17 cellular contexts compared by ENCODE assay signal in the genomic region with DNA sequence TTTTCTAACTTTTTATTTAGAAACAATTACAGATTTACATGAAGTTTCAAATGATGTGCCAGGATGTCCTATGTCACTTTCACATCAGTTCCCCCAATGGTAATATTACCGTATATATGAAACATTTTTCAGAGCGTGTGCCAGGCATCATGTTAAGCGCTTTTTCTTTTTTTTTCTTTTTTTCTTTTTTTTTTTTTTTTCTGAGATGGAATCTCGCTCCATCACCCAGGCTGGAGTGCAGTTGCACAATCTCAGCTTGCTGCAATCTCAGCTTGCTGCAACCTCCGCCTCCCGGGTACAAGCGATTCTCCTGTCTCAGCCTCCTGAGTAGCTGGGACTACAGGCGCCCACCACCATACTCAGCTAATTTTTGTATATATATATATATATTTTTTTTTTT. TPM values are rescaled to one million over a fixed set of nuclear protein-coding genes. Genes with fewer than 3 reads are reported as not detected.
DNase-seq lines count a peak whose midpoint lies in the region; ATAC-seq, FAIRE-seq and TF ChIP-seq lines count a peak whose summit lies in the region.
"Had no signal": no experiment of that assay in that cellular context is flagged by ENCODE, and none has a peak within 500 bp of the region (broad histone marks: within the 10 kb centered on the region; RNA-seq: fewer than 3 reads in every experiment).

No MANE protein-coding gene starts in this region.

- peak overlapping the region; percentile 75 for H3K27ac Mint-ChIP-seq in astrocyte (ENCODE audit: unreplicated experiment)
- H3K27ac Mint-ChIP-seq in glutamatergic neuron (ENCODE audit: unreplicated experiment): peak overlapping the region; percentile 17
- H3K27ac Mint-ChIP-seq in stimulated activated memory B cell treated with anti-CD40 and anti-IgM and Interleukin-4, amounts not matched to agents 10 μg/mL and 1 μg/mL and 100 μg/mL, for 72 hours: no peak overlapping the region
- H3K27ac Mint-ChIP-seq: stimulated activated naive CD8-positive, alpha-beta T cell treated with anti-CD3 and anti-CD28 coated beads, Interleukin-15, Interleukin-2, amounts not matched to agents 100 ng/mL and 50 ng/mL, for 24 hours; type B pancreatic cell had no signal

- H3K27me3 ChIP-seq in HepG2 (ENCODE audit: control insufficient read depth in 1 of 2, insufficient read depth in 2 of 2, low read length in 2 of 2) (no peaks in the 10 kb centered on the region; a peak in 1 of 5 replicates), right lobe of liver (no peaks in the 10 kb centered on the region), astrocyte (ENCODE audit: insufficient read depth, low read length) (no peaks in the 10 kb centered on the region)
- H3K27me3 ChIP-seq: ascending aorta, neutrophil had no signal

- ATAC-seq in HepG2 (no peak), right lobe of liver (no peak), GM21529 (IDR thresholded peaks at IDR 0.05; ENCODE audit: unreplicated experiment) (no peak)
- ATAC-seq in stimulated activated memory B cell treated with anti-CD40 and anti-IgM and Interleukin-4, amounts not matched to agents 10 μg/mL and 1 μg/mL and 100 μg/mL, for 72 hours: no peak

- DNase-seq in HepG2 (ENCODE audit: low spot score) (no peak), right lobe of liver (no peak), astrocyte (ENCODE audit: low read depth) (peak; percentile 41), glutamatergic neuron (no peak), NCI-H524 treated with DMSO at 0.1 percent for 48 hours (lab: John Stamatoyannopoulos, UW) (no peak), SW480 (ENCODE audit: low spot score) (no peak)
- DNase-seq: activated CD4-positive, alpha-beta T cell treated with anti-CD3 and anti-CD28 coated beads for 4 hours; activated gamma-delta T cell treated with Interleukin-2 at 50 U/mL for 16 hours; NCI-H2171; NCI-H774 had no signal

- H3K27me3 Mint-ChIP-seq in astrocyte (ENCODE audit: low read depth, unreplicated experiment) (no peaks in the 10 kb centered on the region), glutamatergic neuron (ENCODE audit: unreplicated experiment) (peaks cover 6% of the 10 kb centered on the region)
- no peaks in the 10 kb centered on the region for H3K27me3 Mint-ChIP-seq in stimulated activated memory B cell treated with anti-CD40 and anti-IgM and Interleukin-4, amounts not matched to agents 10 μg/mL and 1 μg/mL and 100 μg/mL, for 72 hours
- H3K27me3 Mint-ChIP-seq: stimulated activated naive CD8-positive, alpha-beta T cell treated with anti-CD3 and anti-CD28 coated beads, Interleukin-15, Interleukin-2, amounts not matched to agents 100 ng/mL and 50 ng/mL, for 24 hours; type B pancreatic cell had no signal

- CTCF ChIA-PET in HepG2 (lab: Yijun Ruan, JAX; ENCODE audit: low intra/inter-chr PET ratio, low total read pairs): no interaction called here

- 21% methylated on average over 8 of the region's 8 CpGs for WGBS in HepG2 (ENCODE audit: low lambda C conversion rate)
- WGBS in right lobe of liver (ENCODE audit: insufficient coverage, low coverage, low lambda C conversion rate, missing lambda C conversion rate): 47% methylated on average over 7 of the region's 8 CpGs

- FAIRE-seq in HepG2 (lab: Jason Lieb, UNC) (no peak), astrocyte (lab: Jason Lieb, UNC) (no peak)
- FAIRE-seq: colon had no signal

- no TSS peak for BruUV-seq in HepG2 (replicated peaks; lab: Mats Ljungman, UMichigan)

- no peak overlapping the region for H3K4me3 Mint-ChIP-seq in astrocyte (ENCODE audit: unreplicated experiment)
- no peak overlapping the region for H3K4me3 Mint-ChIP-seq in glutamatergic neuron (ENCODE audit: unreplicated experiment)
- H3K4me3 Mint-ChIP-seq in stimulated activated memory B cell treated with anti-CD40 and anti-IgM and Interleukin-4, amounts not matched to agents 10 μg/mL and 1 μg/mL and 100 μg/mL, for 72 hours: no peak overlapping the region
- H3K4me3 Mint-ChIP-seq: stimulated activated naive CD8-positive, alpha-beta T cell treated with anti-CD3 and anti-CD28 coated beads, Interleukin-15, Interleukin-2, amounts not matched to agents 100 ng/mL and 50 ng/mL, for 24 hours; type B pancreatic cell had no signal

- H3K79me2 ChIP-seq in HepG2 (ENCODE audit: insufficient read depth, low read length): no peaks in the 10 kb centered on the region
- peaks cover 7% of the 10 kb centered on the region for H3K79me2 ChIP-seq in astrocyte (ENCODE audit: insufficient read depth, low read length)

- H3K9me3 Mint-ChIP-seq in astrocyte (ENCODE audit: unreplicated experiment) (no peaks in the 10 kb centered on the region), glutamatergic neuron (ENCODE audit: unreplicated experiment) (peaks cover 7% of the 10 kb centered on the region)
- H3K9me3 Mint-ChIP-seq in stimulated activated memory B cell treated with anti-CD40 and anti-IgM and Interleukin-4, amounts not matched to agents 10 μg/mL and 1 μg/mL and 100 μg/mL, for 72 hours: no peaks in the 10 kb centered on the region
- H3K9me3 Mint-ChIP-seq: stimulated activated naive CD8-positive, alpha-beta T cell treated with anti-CD3 and anti-CD28 coated beads, Interleukin-15, Interleukin-2, amounts not matched to agents 100 ng/mL and 50 ng/mL, for 24 hours; type B pancreatic cell had no signal

- H3K27ac ChIP-seq in HepG2 (ENCODE audit: extremely low read length, insufficient read depth, low read length): no peak overlapping the region
- H3K27ac ChIP-seq in right lobe of liver: no peak overlapping the region
- H3K27ac ChIP-seq in astrocyte (ENCODE audit: low read depth, low read length): peak overlapping the region; percentile 52
- H3K27ac ChIP-seq: neutrophil had no signal

- TF ChIP-seq CTCF in HepG2 (CRISPR knock-in tag; IDR thresholded peaks at IDR 0.05): no peak
- TF ChIP-seq CTCF in right lobe of liver (IDR thresholded peaks at IDR 0.05): no peak
- TF ChIP-seq CTCF in astrocyte (IDR thresholded peaks at IDR 0.05; ENCODE audit: insufficient read depth, low read depth, low read length): no peak
- TF ChIP-seq CTCF in glutamatergic neuron (IDR thresholded peaks at IDR 0.05; ENCODE audit: partially characterized antibody, unreplicated experiment): no peak

- TF ChIP-seq EP300 in HepG2 (IDR thresholded peaks at IDR 0.05; ENCODE audit: low read depth in 2 of 2, low read length in 2 of 2) (no peak), HepG2 (CRISPR knock-in tag; IDR thresholded peaks at IDR 0.05; ENCODE audit: borderline replicate concordance) (no peak)

- no peaks in the 10 kb centered on the region for H3K9me3 ChIP-seq in HepG2 (ENCODE audit: low read length)
- no peaks in the 10 kb centered on the region for H3K9me3 ChIP-seq in right lobe of liver
- H3K9me3 ChIP-seq in astrocyte (ENCODE audit: insufficient read depth, low read depth, low read length): no peaks in the 10 kb centered on the region
- H3K9me3 ChIP-seq: ascending aorta, neutrophil had no signal

- H2AFZ ChIP-seq in HepG2 (ENCODE audit: low read length) (no peak overlapping the region), astrocyte (ENCODE audit: low read depth, low read length) (no peak overlapping the region)

- no peak overlapping the region for H3K4me3 ChIP-seq in HepG2 (replicated peaks in 1 of 3; ENCODE audit: insufficient read depth in 1 of 3, low read depth in 2 of 3, low read length in 3 of 3)
- no peak overlapping the region for H3K4me3 ChIP-seq in right lobe of liver
- H3K4me3 ChIP-seq in astrocyte (ENCODE audit: insufficient read depth, low read depth, low read length): no peak overlapping the region

- H3K36me3 Mint-ChIP-seq in astrocyte (ENCODE audit: low read depth, unreplicated experiment) (no peaks in the 10 kb centered on the region), glutamatergic neuron (ENCODE audit: unreplicated experiment) (no peaks in the 10 kb centered on the region)
- H3K36me3 Mint-ChIP-seq in stimulated activated memory B cell treated with anti-CD40 and anti-IgM and Interleukin-4, amounts not matched to agents 10 μg/mL and 1 μg/mL and 100 μg/mL, for 72 hours: no peaks in the 10 kb centered on the region
- H3K36me3 Mint-ChIP-seq: type B pancreatic cell had no signal

- peaks cover 26% of the 10 kb centered on the region for H3K4me1 Mint-ChIP-seq in astrocyte (ENCODE audit: low read depth, unreplicated experiment)
- peaks cover 8% of the 10 kb centered on the region for H3K4me1 Mint-ChIP-seq in glutamatergic neuron (ENCODE audit: low read depth, unreplicated experiment)
- H3K4me1 Mint-ChIP-seq in stimulated activated memory B cell treated with anti-CD40 and anti-IgM and Interleukin-4, amounts not matched to agents 10 μg/mL and 1 μg/mL and 100 μg/mL, for 72 hours: peaks cover 8% of the 10 kb centered on the region

- H3K4me1 ChIP-seq in HepG2 (ENCODE audit: insufficient read depth, low read length) (peaks cover 26% of the 10 kb centered on the region), right lobe of liver (no peaks in the 10 kb centered on the region), astrocyte (ENCODE audit: insufficient read depth, low read length) (peaks cover 22% of the 10 kb centered on the region)

- no peaks in the 10 kb centered on the region for H4K20me1 ChIP-seq in HepG2 (ENCODE audit: insufficient read depth, low read length)
- no peaks in the 10 kb centered on the region for H4K20me1 ChIP-seq in astrocyte (ENCODE audit: insufficient read depth, low read length)

- no peak for TF ChIP-seq POLR2A in HepG2 (IDR thresholded peaks at IDR 0.05; ENCODE audit: insufficient read depth in 1 of 2, low read depth in 2 of 2, low read length in 2 of 2)
- TF ChIP-seq POLR2A in right lobe of liver (IDR thresholded peaks at IDR 0.05): no peak

- H3K4me2 ChIP-seq in HepG2 (ENCODE audit: low read depth, low read length) (no peak overlapping the region), astrocyte (ENCODE audit: low read length) (peak overlapping the region; percentile 75)

- intact Hi-C loops in HepG2 (cut with micrococcal nuclease; ENCODE audit: unreplicated experiment) (no loop called here), right lobe of liver (cut with DNase I) (no loop called here)

- no peak overlapping the region for H3K9ac ChIP-seq in HepG2 (ENCODE audit: insufficient read depth, low read depth, low read length)
- no peak overlapping the region for H3K9ac ChIP-seq in astrocyte (ENCODE audit: low read length)

- POLR2A ChIA-PET in HepG2 (lab: Yijun Ruan, JAX): no interaction called here

- in situ Hi-C loops in HepG2 (cut with HindIII; ENCODE audit: extremely low pct_ligation_motif_present, low pct_unique_long_range_greater_than_20kb): loop anchor here (10.0 kb wide), 1 partner anchor 55 kb away; no protein-coding TSS in a partner anchor

- no peaks in the 10 kb centered on the region for H3K36me3 ChIP-seq in HepG2 (replicated peaks in 1 of 2; ENCODE audit: control insufficient read depth in 1 of 2, insufficient read depth in 2 of 2, low read length in 2 of 2)
- H3K36me3 ChIP-seq in right lobe of liver: no peaks in the 10 kb centered on the region
- H3K36me3 ChIP-seq in astrocyte (ENCODE audit: insufficient read depth, low read length): no peaks in the 10 kb centered on the region
- H3K36me3 ChIP-seq: ascending aorta, neutrophil had no signal

- no peak for TF ChIP-seq RAD21 in HepG2 (CRISPR knock-in tag; IDR thresholded peaks at IDR 0.05)

RNA-seq across cellular contexts. Expression of a gene that starts 5.6 kb away (rescaled TPM):
- total RNA-seq in HepG2 (2016; rRNA removed; fragmentation: Illumina TruSeq; extraction: Trizol) (66.5 and 84.6 TPM in 2 replicates), right lobe of liver (10 to 100 TPM; 15.0 to 36.5 (median 30.1) TPM), astrocyte (131 and 132 TPM in 2 replicates), glutamatergic neuron (ENCODE audit: unreplicated experiment) (136 TPM)
- total RNA-seq in HepG2 (2016; cell fraction: cytosol; rRNA removed; fragmentation: Illumina TruSeq; extraction: Trizol; ENCODE audit: low read depth): 144 and 170 TPM in 2 replicates
- total RNA-seq in HepG2 (2016; cell fraction: insoluble cytoplasmic fraction; rRNA removed; fragmentation: Illumina TruSeq; extraction: Trizol): 69.2 and 85.3 TPM in 2 replicates
- 85.0 and 109 TPM in 2 replicates for total RNA-seq in HepG2 (2016; cell fraction: membrane; rRNA removed; fragmentation: Illumina TruSeq; extraction: Trizol)
- 69.1 and 76.3 TPM in 2 replicates for total RNA-seq in HepG2 (2016; cell fraction: nucleus; rRNA removed; fragmentation: Illumina TruSeq; extraction: Trizol)
- 67.2 and 72.4 TPM in 2 replicates for polyA plus RNA-seq in HepG2 (2011; rRNA removed)
- 55.0 and 59.0 TPM in 2 replicates for polyA plus RNA-seq in HepG2 (2011; cell fraction: cytosol; rRNA removed)
- polyA plus RNA-seq in HepG2 (2011; cell fraction: nucleus; rRNA removed): 76.7 and 84.0 TPM in 2 replicates
- 35.3 and 48.1 TPM in 2 replicates for polyA plus RNA-seq in HepG2 (2012)
- polyA plus RNA-seq in HepG2 (2016; cell fraction: cytosol; fragmentation: Illumina TruSeq; extraction: Trizol; ENCODE audit: low read depth): 6.3 and 6.5 TPM in 2 replicates
- 50.5 and 52.3 TPM in 2 replicates for polyA plus RNA-seq in HepG2 (2016; cell fraction: insoluble cytoplasmic fraction; fragmentation: Illumina TruSeq; extraction: Trizol; ENCODE audit: low read depth)
- 18.9 and 22.6 TPM in 2 replicates for polyA plus RNA-seq in HepG2 (2016; cell fraction: membrane; fragmentation: Illumina TruSeq; extraction: Trizol; ENCODE audit: low read depth)
- polyA plus RNA-seq in HepG2 (2016; cell fraction: nucleus; fragmentation: Illumina TruSeq; extraction: Trizol; ENCODE audit: insufficient read depth, low read depth): 68.2 and 72.2 TPM in 2 replicates
- 122 and 149 TPM in 2 replicates for polyA minus RNA-seq in HepG2 (2011; rRNA and poly(A)+ RNA removed; ENCODE audit: low replicate concordance)
- 33.5 and 74.3 TPM in 2 replicates for polyA minus RNA-seq in HepG2 (2011; cell fraction: cytosol; rRNA and poly(A)+ RNA removed)
- polyA minus RNA-seq in HepG2 (2011; cell fraction: nucleus; rRNA and poly(A)+ RNA removed): 130 and 145 TPM in 2 replicates
